In genomic region chr5:177457239-177458121, GRCh38 we compare ENCODE assay signal across 8 cellular contexts. TPM values are rescaled to one million over a fixed set of nuclear protein-coding genes. Genes with fewer than 3 reads are reported as not detected.
DNase-seq lines count a peak whose midpoint lies in the region; ATAC-seq and TF ChIP-seq lines count a peak whose summit lies in the region.

No MANE protein-coding gene starts in this region.

- H3K4me1 ChIP-seq in colonic mucosa = peaks cover 7% of the 10 kb centered on the region

- intact Hi-C loops in colonic mucosa (cut with DNase I) = loop anchor here (5.0 kb wide), 1 partner anchor 45 kb away; no protein-coding TSS in a partner anchor

- H3K4me3 ChIP-seq in AG10803 (ENCODE audit: low read length) = no peak overlapping the region
- no peak overlapping the region for H3K4me3 ChIP-seq in colonic mucosa

- no peak overlapping the region for H3K9ac ChIP-seq in colonic mucosa (ENCODE audit: low read depth in 2 of 2, low read length in 2 of 2)

- H3K27me3 ChIP-seq in colonic mucosa = no peaks in the 10 kb centered on the region

- H3K27ac ChIP-seq in colonic mucosa = no peak overlapping the region

- DNase-seq in AG10803 (ENCODE audit: low read depth) = peak; percentile 96
- DNase-seq in NCI-H1694 treated with DMSO at 0.1 percent for 48 hours (lab: John Stamatoyannopoulos, UW) = peak; percentile 73
- DNase-seq in T-helper 1 cell = peak in 3 of 5 donors; percentile 32 to 80 (median 34)
- peak; percentile 76 for DNase-seq in colonic mucosa
- peak; percentile 99 for DNase-seq in left kidney (ENCODE audit: low read depth, low spot score)
- peak; percentile 72 for DNase-seq in stimulated activated CD8-positive, alpha-beta memory T cell treated with anti-CD3 and anti-CD28 coated beads, Interleukin-4, amount 100 ng/mL, for 48 hours

- H3K9me3 ChIP-seq in colonic mucosa = no peaks in the 10 kb centered on the region

- no peaks in the 10 kb centered on the region for H3K36me3 ChIP-seq in colonic mucosa

- ATAC-seq in GM18505 (IDR thresholded peaks at IDR 0.05; ENCODE audit: unreplicated experiment) (peak; percentile 25), HG03045 (IDR thresholded peaks at IDR 0.05; ENCODE audit: unreplicated experiment) (peak; percentile 27)

- TF ChIP-seq CTCF in AG10803 (conservative IDR thresholded peaks at IDR 0.05; ENCODE audit: low read length) = peak; percentile 60
- peak; percentile 45 for TF ChIP-seq CTCF in colonic mucosa (IDR thresholded peaks at IDR 0.05)

- no peak for TF ChIP-seq POLR2A in GM18505 (IDR thresholded peaks at IDR 0.05; ENCODE audit: borderline replicate concordance, extremely low read depth, insufficient read depth, insufficient read length)

RNA-seq across cellular contexts. Expression of gene PRR7, which starts 10.9 kb away (rescaled TPM):
- 1 to 10 TPM; 3.9 to 5.0 TPM for total RNA-seq in colonic mucosa

RNA-seq across cellular contexts. Expression of gene DBN1, which starts 16.0 kb away (rescaled TPM):
- total RNA-seq in colonic mucosa = 10 to 100 TPM in 1 of 2 donors, 1 to 10 TPM in 1; 9.3 to 18.8 TPM

RNA-seq across cellular contexts. Expression of gene GRK6, which starts 31.0 kb away (rescaled TPM):
- total RNA-seq in colonic mucosa = 10 to 100 TPM; 38.0 to 64.4 TPM

RNA-seq across cellular contexts. Expression of gene PDLIM7, which starts 39.9 kb away (rescaled TPM):
- 10 to 100 TPM; 19.7 to 44.9 TPM for total RNA-seq in colonic mucosa

RNA-seq across cellular contexts. Expression of gene F12, which starts 48.1 kb away (rescaled TPM):
- 10 to 100 TPM; 14.7 to 34.0 TPM for total RNA-seq in colonic mucosa

Comparison
In these comparisons a context has a peak if more than half of its experiments do, and no peak if none do; other contexts are left out.
1. DNase-seq: peak in every context shown above with its lines; median percentile 99 in left kidney; 96 in AG10803; 76 in colonic mucosa; 73 in NCI-H1694 treated with DMSO at 0.1 percent for 48 hours; 72 in stimulated activated CD8-positive, alpha-beta memory T cell treated with anti-CD3 and anti-CD28 coated beads, Interleukin-4, amount 100 ng/mL, for 48 hours; 34 in T-helper 1 cell.